In genomic region chr9:114383866-114384231, GRCh38 we compare ENCODE assay signal across 9 cellular contexts. TPM values are rescaled to one million over a fixed set of nuclear protein-coding genes. Genes with fewer than 3 reads are reported as not detected.
DNase-seq lines count a peak whose midpoint lies in the region; ATAC-seq and TF ChIP-seq lines count a peak whose summit lies in the region.
"Had no signal": no experiment of that assay in that cellular context is flagged by ENCODE, and none has a peak within 500 bp of the region (broad histone marks: within the 10 kb centered on the region; RNA-seq: fewer than 3 reads in every experiment).

No MANE protein-coding gene starts in this region.

- DNase-seq in HL-60 (ENCODE audit: low read depth in 1 of 2, low spot score in 1 of 2) (no peak), nephron progenitor cell (no peak), NCI-H2107 (lab: John Stamatoyannopoulos, UW) (no peak), DMS79 (lab: John Stamatoyannopoulos, UW) (no peak), germinal center (ENCODE audit: low spot score) (no peak)
- DNase-seq: EL had no signal

- peaks cover 4% of the 10 kb centered on the region for H3K27me3 Mint-ChIP-seq in brain
- peaks cover 4% of the 10 kb centered on the region for H3K27me3 Mint-ChIP-seq in nephron progenitor cell (ENCODE audit: low read depth, poor library complexity)

- peak overlapping the region; percentile 93 for H3K27ac ChIP-seq in BLaER1
- peak overlapping the region; percentile 82 for H3K27ac ChIP-seq in HL-60 (replicated peaks)

- H3K4me2 ChIP-seq in BLaER1: peak overlapping the region; percentile 90

- H3K4me3 Mint-ChIP-seq in brain (peak overlapping the region; percentile 0 to 58 (median 31)), nephron progenitor cell (peak overlapping the region; percentile 27)

- H3K4me1 ChIP-seq in BLaER1: peaks cover 73% of the 10 kb centered on the region

- H4K20me1 ChIP-seq in BLaER1: peaks cover 34% of the 10 kb centered on the region; the same call in 1 of the 2 replicates

- H3K4me3 ChIP-seq in BLaER1 (peak overlapping the region; percentile 79), HL-60 (replicated peaks; ENCODE audit: insufficient read depth, low read length) (no peak overlapping the region)

- H3K9me3 Mint-ChIP-seq in brain (no peaks in the 10 kb centered on the region), nephron progenitor cell (no peaks in the 10 kb centered on the region)

- H3K4me1 Mint-ChIP-seq in brain (peaks cover 66% of the 10 kb centered on the region), nephron progenitor cell (peaks cover 69% of the 10 kb centered on the region)

- H3K27ac Mint-ChIP-seq in brain (peak overlapping the region in 4 of 5 experiments; percentile 67 to 93 (median 78)), nephron progenitor cell (no peak overlapping the region)

- H3K36me3 Mint-ChIP-seq in brain: peaks cover 10% of the 10 kb centered on the region
- peaks cover 6% of the 10 kb centered on the region for H3K36me3 Mint-ChIP-seq in nephron progenitor cell (ENCODE audit: low read depth)

- H3K36me3 ChIP-seq in BLaER1: peaks cover 36% of the 10 kb centered on the region

- no peak for TF ChIP-seq CTCF in HL-60 (IDR thresholded peaks at IDR 0.05; ENCODE audit: insufficient read depth, low read length)
- TF ChIP-seq CTCF in brain (conservative IDR thresholded peaks at IDR 0.05): no peak
- TF ChIP-seq CTCF in nephron progenitor cell (IDR thresholded peaks at IDR 0.05): no peak

- ATAC-seq in GM19467 (IDR thresholded peaks at IDR 0.05; ENCODE audit: unreplicated experiment): no peak

- peak overlapping the region; percentile 93 for H3K9ac ChIP-seq in BLaER1

- H3K27me3 ChIP-seq in BLaER1: no peaks in the 10 kb centered on the region
- no peaks in the 10 kb centered on the region for H3K27me3 ChIP-seq in HL-60 (ENCODE audit: insufficient read depth, poor library complexity, severe bottlenecking)

- no peaks in the 10 kb centered on the region for H3K9me3 ChIP-seq in BLaER1

RNA-seq across cellular contexts. Expression of gene AKNA, which starts 3.9 kb away (rescaled TPM):
- polyA plus RNA-seq in brain (ENCODE audit: insufficient read depth, low read depth, low replicate concordance): 9.6 TPM

RNA-seq across cellular contexts. Expression of gene ORM2, which starts 54.2 kb away (rescaled TPM):
- polyA plus RNA-seq in brain (ENCODE audit: insufficient read depth, low read depth, low replicate concordance): 0.49 TPM
